ENCODE assay signal across 20 cellular contexts in genomic region chr13:93558637-93559036, GRCh38.
DNase-seq lines count a peak whose midpoint lies in the region; TF ChIP-seq lines count a peak whose summit lies in the region.
"Had no signal": no experiment of that assay in that cellular context is flagged by ENCODE, and none has a peak within 500 bp of the region (broad histone marks: within the 10 kb centered on the region; RNA-seq: fewer than 3 reads in every experiment).

No MANE protein-coding gene starts in this region.

- H3K36me3 ChIP-seq in HEK293 (ENCODE audit: control insufficient read depth in 2 of 2, insufficient read depth in 1 of 2, low read length in 2 of 2) (no peaks in the 10 kb centered on the region), brain microvascular endothelial cell (replicated peaks) (no peaks in the 10 kb centered on the region)
- H3K36me3 ChIP-seq: BE2C had no signal

- TF ChIP-seq CTCF in HEK293 (tag by site-specific recombination; IDR thresholded peaks at IDR 0.05) (no peak), brain microvascular endothelial cell (IDR thresholded peaks at IDR 0.05; ENCODE audit: low read depth, low read length, missing control alignments) (no peak)

- in situ Hi-C loops in brain microvascular endothelial cell (cut with HindIII; ENCODE audit: low pct_ligation_motif_present, low sequenced_read_pairs) = no loop called here

- no peaks in the 10 kb centered on the region for H3K9me3 ChIP-seq in HEK293 (ENCODE audit: control insufficient read depth, insufficient read depth, low read depth, low read length)
- H3K9me3 ChIP-seq: BE2C, SK-N-SH had no signal

- no peaks in the 10 kb centered on the region for H3K27me3 ChIP-seq in brain microvascular endothelial cell (replicated peaks)
- H3K27me3 ChIP-seq: BE2C had no signal

- CTCF ChIA-PET in HEK293 (lab: Yijun Ruan, JAX) = no interaction called here

- H3K27ac ChIP-seq in HEK293 (ENCODE audit: extremely low read depth, low read depth, low read length) (no peak overlapping the region), brain microvascular endothelial cell (no peak overlapping the region)
- H3K27ac ChIP-seq: KMS-11, RWPE1 had no signal

- no peaks in the 10 kb centered on the region for H3K4me1 ChIP-seq in HEK293 (ENCODE audit: control insufficient read depth, insufficient read depth, low read length)

- H3K4me3 ChIP-seq in HEK293 (ENCODE audit: low read depth, low read length) = no peak overlapping the region
- H3K4me3 ChIP-seq in brain microvascular endothelial cell (ENCODE audit: low read depth, low read length) = no peak overlapping the region

- DNase-seq in NCI-H2029 treated with DMSO at 0.1 percent for 48 hours (lab: John Stamatoyannopoulos, UW) = peak; percentile 29
- no peak for DNase-seq in NCI-H2029 (lab: John Stamatoyannopoulos, UW)
- peak; percentile 76 for DNase-seq in NCI-H748 treated with DMSO at 0.1 percent for 48 hours (lab: John Stamatoyannopoulos, UW)
- peak; percentile 14 for DNase-seq in kidney glomerular epithelial cell (lab: John Stamatoyannopoulos, UW)
- no peak for DNase-seq in brain microvascular endothelial cell
- DNase-seq in HPDE6-E6E7 (ENCODE audit: extremely low spot score) = no peak
- DNase-seq in globus pallidus (ENCODE audit: low spot score) = no peak
- DNase-seq: BE2C; H9; NCI-H187; NCI-H2171; NCI-H446; NCI-H526; NK-92 treated with Interleukin-12 subunit alpha and Interleukin-12 subunit beta, amount 100 ng/mL, for 24 hours; SHP77 treated with DMSO at 0.1 percent for 48 hours; SK-N-SH; T-helper 2 cell had no signal

- POLR2A ChIA-PET in HEK293 (lab: Yijun Ruan, JAX) = no interaction called here

TF ChIP-seq in HEK293, 187 proteins besides CTCF, POLR2A, EP300 and RAD21 (continues in another document):
- no peak for TF ChIP-seq ZNF510 (tag by site-specific recombination; IDR thresholded peaks at IDR 0.05; ENCODE audit: insufficient replicate concordance)
- no peak for TF ChIP-seq ZNF148 (tag by site-specific recombination; IDR thresholded peaks at IDR 0.05; ENCODE audit: borderline replicate concordance)
- peak; percentile 66 for TF ChIP-seq SCRT2 (tag by site-specific recombination; IDR thresholded peaks at IDR 0.05)
- no peak for TF ChIP-seq MEIS1 (CRISPR knock-in tag; IDR thresholded peaks at IDR 0.05; ENCODE audit: borderline replicate concordance)
- TF ChIP-seq ZNF670 (tag by site-specific recombination; IDR thresholded peaks at IDR 0.05; ENCODE audit: low read depth) = no peak
- 0 out of 2 replicates have a peak, but pooled peaks have one; percentile 27 for TF ChIP-seq ZIC2 (tag by site-specific recombination; IDR thresholded peaks at IDR 0.05)
- TF ChIP-seq ZNF2 (tag by site-specific recombination; IDR thresholded peaks at IDR 0.05) = no peak
- TF ChIP-seq ZNF311 (tag by site-specific recombination; IDR thresholded peaks at IDR 0.05; ENCODE audit: borderline replicate concordance) = no peak
- TF ChIP-seq, protein P1, sequence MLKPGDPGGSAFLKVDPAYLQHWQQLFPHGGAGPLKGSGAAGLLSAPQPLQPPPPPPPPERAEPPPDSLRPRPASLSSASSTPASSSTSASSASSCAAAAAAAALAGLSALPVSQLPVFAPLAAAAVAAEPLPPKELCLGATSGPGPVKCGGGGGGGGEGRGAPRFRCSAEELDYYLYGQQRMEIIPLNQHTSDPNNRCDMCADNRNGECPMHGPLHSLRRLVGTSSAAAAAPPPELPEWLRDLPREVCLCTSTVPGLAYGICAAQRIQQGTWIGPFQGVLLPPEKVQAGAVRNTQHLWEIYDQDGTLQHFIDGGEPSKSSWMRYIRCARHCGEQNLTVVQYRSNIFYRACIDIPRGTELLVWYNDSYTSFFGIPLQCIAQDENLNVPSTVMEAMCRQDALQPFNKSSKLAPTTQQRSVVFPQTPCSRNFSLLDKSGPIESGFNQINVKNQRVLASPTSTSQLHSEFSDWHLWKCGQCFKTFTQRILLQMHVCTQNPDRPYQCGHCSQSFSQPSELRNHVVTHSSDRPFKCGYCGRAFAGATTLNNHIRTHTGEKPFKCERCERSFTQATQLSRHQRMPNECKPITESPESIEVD (tag by site-specific recombination; IDR thresholded peaks at IDR 0.05) = peak; percentile 70
- TF ChIP-seq ZNF324 (tag by site-specific recombination; IDR thresholded peaks at IDR 0.05) = no peak
- no peak for TF ChIP-seq ZNF18 (tag by site-specific recombination; IDR thresholded peaks at IDR 0.05)
- TF ChIP-seq ZNF707 (tag by site-specific recombination; IDR thresholded peaks at IDR 0.05) = no peak
- no peak for TF ChIP-seq ZNF133 (tag by site-specific recombination; IDR thresholded peaks at IDR 0.05)
- no peak for TF ChIP-seq KLF8 (tag by site-specific recombination; IDR thresholded peaks at IDR 0.05)
- no peak for TF ChIP-seq ZNF280C (tag by site-specific recombination; IDR thresholded peaks at IDR 0.05)
- no peak for TF ChIP-seq ZNF768 (tag by site-specific recombination; IDR thresholded peaks at IDR 0.05)
- no peak for TF ChIP-seq ZNF76 (tag by site-specific recombination; IDR thresholded peaks at IDR 0.05; ENCODE audit: borderline replicate concordance, low read depth)
- peak; percentile 47; the same call in 1 of the 2 replicates for TF ChIP-seq WT1 (tag by site-specific recombination; IDR thresholded peaks at IDR 0.05)
- no peak for TF ChIP-seq ZNF423 (tag by site-specific recombination; IDR thresholded peaks at IDR 0.05)
- TF ChIP-seq ZNF433 (tag by site-specific recombination; IDR thresholded peaks at IDR 0.05; ENCODE audit: low read depth) = no peak
- TF ChIP-seq ZNF404 (tag by site-specific recombination; IDR thresholded peaks at IDR 0.05) = no peak

Comparison
In these comparisons a context has a peak if more than half of its experiments do, and no peak if none do; other contexts are left out.
1. DNase-seq: peak in NCI-H2029 treated with DMSO at 0.1 percent for 48 hours (single experiment), NCI-H748 treated with DMSO at 0.1 percent for 48 hours (single experiment) and kidney glomerular epithelial cell (single experiment); none in NCI-H2029 (single experiment), brain microvascular endothelial cell (single experiment), HPDE6-E6E7 (single experiment) and globus pallidus (single experiment).